8 cellular contexts compared by ENCODE assay signal in genomic region chr1:99004270-99005141, GRCh38. TPM values are rescaled to one million over a fixed set of nuclear protein-coding genes. Genes with fewer than 3 reads are reported as not detected.
DNase-seq lines count a peak whose midpoint lies in the region; ATAC-seq and TF ChIP-seq lines count a peak whose summit lies in the region.

Gene PLPPR5, minus strand, starts transcription at chr1:99004861. Its CDS starts 190 bp downstream, at chr1:99004671.

- no peak within 1 kb of the TSS for H3K4me3 ChIP-seq in OCI-LY7 (ENCODE audit: low read depth, low read length, poor library complexity, severe bottlenecking)

- H2AFZ ChIP-seq in OCI-LY7 (ENCODE audit: low read length), result no peak within 1 kb of the TSS

- BruUV-seq in OCI-LY7 (replicated peaks; lab: Mats Ljungman, UMichigan), result no TSS peak

- no peaks in the 10 kb centered on the region for H3K9me3 ChIP-seq in OCI-LY7 (ENCODE audit: low read length)

- H3K79me2 ChIP-seq in OCI-LY7 (ENCODE audit: insufficient read depth, low read depth, low read length), result no peaks in the 10 kb centered on the region

- ATAC-seq in Right ventricle myocardium superior (ENCODE audit: poor library complexity) (no peak), HG03196 (IDR thresholded peaks at IDR 0.05; ENCODE audit: unreplicated experiment) (no peak), GM19463 (IDR thresholded peaks at IDR 0.05; ENCODE audit: unreplicated experiment) (no peak)

- CTCF ChIA-PET in OCI-LY7 (lab: Charles Lee; ENCODE audit: unreplicated experiment), result no interaction called here

- peak within 1 kb of the TSS; percentile 55 for H3K4me3 Mint-ChIP-seq in activated T-helper 1 cell treated with anti-CD3 and anti-CD28 coated beads, Interleukin-12 subunit alpha, Interleukin-12 subunit beta, Interleukin-2, Interleukin-4 antibody, amounts not matched to agents 30 ng/mL and 10 ng/mL and 1 ng/mL, durations not matched to agents 14 hours and 24 hours and 36 hours

- no peak within 1 kb of the TSS for H3K4me2 ChIP-seq in OCI-LY7 (ENCODE audit: low read length)

- H3K36me3 Mint-ChIP-seq in activated T-helper 1 cell treated with anti-CD3 and anti-CD28 coated beads, Interleukin-12 subunit alpha, Interleukin-12 subunit beta, Interleukin-2, Interleukin-4 antibody, amounts not matched to agents 30 ng/mL and 10 ng/mL and 1 ng/mL, durations not matched to agents 14 hours and 24 hours and 36 hours (ENCODE audit: low read depth), result no peaks in the 10 kb centered on the region

- intact Hi-C loops in activated T-helper 1 cell treated with anti-CD3 and anti-CD28 coated beads, Interleukin-12 subunit alpha, Interleukin-12 subunit beta, Interleukin-2, Interleukin-4 antibody, amounts not matched to agents 30 ng/mL and 10 ng/mL and 1 ng/mL, durations not matched to agents 14 hours and 24 hours and 36 hours (cut with micrococcal nuclease), result no loop called here
- intact Hi-C loops in Right ventricle myocardium superior (cut with DNase I) (no loop called here), posterior vena cava (cut with DNase I) (no loop called here), OCI-LY7 (cut with micrococcal nuclease; ENCODE audit: unreplicated experiment) (no loop called here)

- H3K4me1 Mint-ChIP-seq in activated T-helper 1 cell treated with anti-CD3 and anti-CD28 coated beads, Interleukin-12 subunit alpha, Interleukin-12 subunit beta, Interleukin-2, Interleukin-4 antibody, amounts not matched to agents 30 ng/mL and 10 ng/mL and 1 ng/mL, durations not matched to agents 14 hours and 24 hours and 36 hours (ENCODE audit: low read depth), result no peaks in the 10 kb centered on the region

- peak; percentile 35 for DNase-seq in Ammon's horn (ENCODE audit: low spot score)
- DNase-seq in HK-2 (ENCODE audit: unreplicated experiment), result peak; percentile 39
- no peak for DNase-seq in activated T-helper 1 cell treated with anti-CD3 and anti-CD28 coated beads, Interleukin-12 subunit alpha, Interleukin-12 subunit beta, Interleukin-2, Interleukin-4 antibody, amounts not matched to agents 30 ng/mL and 10 ng/mL and 1 ng/mL, durations not matched to agents 14 hours and 24 hours and 36 hours (ENCODE audit: low spot score)
- peak; percentile 28 for DNase-seq in Right ventricle myocardium superior
- DNase-seq in posterior vena cava (ENCODE audit: low spot score), result peak; percentile 80
- no peak for DNase-seq in OCI-LY7 (ENCODE audit: low spot score)

- no peak within 1 kb of the TSS for H3K27ac ChIP-seq in OCI-LY7 (ENCODE audit: low read depth, low read length, poor library complexity, severe bottlenecking)

- POLR2A ChIA-PET in OCI-LY7 (lab: Charles Lee), result no interaction called here

- no peaks in the 10 kb centered on the region for H3K9me3 Mint-ChIP-seq in activated T-helper 1 cell treated with anti-CD3 and anti-CD28 coated beads, Interleukin-12 subunit alpha, Interleukin-12 subunit beta, Interleukin-2, Interleukin-4 antibody, amounts not matched to agents 30 ng/mL and 10 ng/mL and 1 ng/mL, durations not matched to agents 14 hours and 24 hours and 36 hours

- no peak within 1 kb of the TSS for H3K27ac Mint-ChIP-seq in activated T-helper 1 cell treated with anti-CD3 and anti-CD28 coated beads, Interleukin-12 subunit alpha, Interleukin-12 subunit beta, Interleukin-2, Interleukin-4 antibody, amounts not matched to agents 30 ng/mL and 10 ng/mL and 1 ng/mL, durations not matched to agents 14 hours and 24 hours and 36 hours

- no peak for TF ChIP-seq CTCF in OCI-LY7 (conservative IDR thresholded peaks at IDR 0.05; ENCODE audit: low read length)

- no peaks in the 10 kb centered on the region for H3K4me1 ChIP-seq in OCI-LY7 (ENCODE audit: insufficient read depth, low read length, poor library complexity, severe bottlenecking)

- H3K27me3 Mint-ChIP-seq in activated T-helper 1 cell treated with anti-CD3 and anti-CD28 coated beads, Interleukin-12 subunit alpha, Interleukin-12 subunit beta, Interleukin-2, Interleukin-4 antibody, amounts not matched to agents 30 ng/mL and 10 ng/mL and 1 ng/mL, durations not matched to agents 14 hours and 24 hours and 36 hours (ENCODE audit: insufficient read depth), result peaks cover 43% of the 10 kb centered on the region

- no peaks in the 10 kb centered on the region for H3K9me2 ChIP-seq in OCI-LY7 (ENCODE audit: insufficient read depth, low read length)

- H3K36me3 ChIP-seq in OCI-LY7 (ENCODE audit: insufficient read depth, low read length), result no peaks in the 10 kb centered on the region

- H4K20me1 ChIP-seq in OCI-LY7 (ENCODE audit: insufficient read depth, low read length), result no peaks in the 10 kb centered on the region

RNA-seq across cellular contexts. Expression of gene PLPPR5, which starts in this region (rescaled TPM):
- not detected in 2 replicates for total RNA-seq in activated T-helper 1 cell treated with anti-CD3 and anti-CD28 coated beads, Interleukin-12 subunit alpha, Interleukin-12 subunit beta, Interleukin-2, Interleukin-4 antibody, amounts not matched to agents 30 ng/mL and 10 ng/mL and 1 ng/mL, durations not matched to agents 14 hours and 24 hours and 36 hours
- total RNA-seq in Right ventricle myocardium superior (not detected), posterior vena cava (not detected), OCI-LY7 (2022) (not detected in 2 replicates)
- total RNA-seq in OCI-LY7 (2014; rRNA removed; shearing (Covaris generic)), result not detected in 2 replicates

Comparison
In these comparisons a context has a peak if more than half of its experiments do, and no peak if none do; other contexts are left out.
1. Peak in DNase-seq in Right ventricle myocardium superior; RNA of the gene not detected or under 1 TPM.
2. Peak in DNase-seq in posterior vena cava; RNA of the gene not detected or under 1 TPM.
3. DNase-seq: peak in Ammon's horn (single experiment) and HK-2 (single experiment); none in activated T-helper 1 cell treated with anti-CD3 and anti-CD28 coated beads, Interleukin-12 subunit alpha, Interleukin-12 subunit beta, Interleukin-2, Interleukin-4 antibody, amounts not matched to agents 30 ng/mL and 10 ng/mL and 1 ng/mL, durations not matched to agents 14 hours and 24 hours and 36 hours (single experiment) and OCI-LY7 (single experiment).